Comparison of ENCODE assay signal across 1 cellular context in the genomic region with DNA sequence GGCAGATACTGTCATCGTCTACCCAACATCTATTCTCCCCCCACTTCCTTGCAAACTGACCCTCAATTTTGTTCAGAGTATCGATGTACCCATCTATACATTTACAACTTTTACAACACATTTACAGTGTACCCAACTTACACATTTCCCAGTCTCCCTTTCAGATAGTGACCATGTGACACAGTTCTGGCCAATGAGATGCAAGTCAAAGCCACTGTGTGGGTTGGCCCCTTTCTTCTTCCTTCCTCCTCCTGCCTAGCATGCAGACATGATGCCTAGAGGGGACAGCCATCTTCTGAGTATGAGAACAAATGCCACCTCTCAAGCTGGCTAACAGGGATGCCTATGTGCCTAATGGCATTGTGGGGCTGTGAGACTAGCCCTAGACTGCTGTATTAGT.
TF ChIP-seq lines count a peak whose summit lies in the region.

No MANE protein-coding gene starts in this region.

TF ChIP-seq in HepG2, 621 proteins besides CTCF, POLR2A, EP300 and RAD21:
- TF ChIP-seq NFYB (CRISPR knock-in tag; IDR thresholded peaks at IDR 0.05) (peak; percentile 36; the same call in 1 of the 2 replicates), MIER2 (CRISPR knock-in tag; IDR thresholded peaks at IDR 0.05) (no peak)
TF ChIP-seq in HepG2: peak in this region for 1.
